23 cellular contexts compared by ENCODE assay signal in the genomic region with DNA sequence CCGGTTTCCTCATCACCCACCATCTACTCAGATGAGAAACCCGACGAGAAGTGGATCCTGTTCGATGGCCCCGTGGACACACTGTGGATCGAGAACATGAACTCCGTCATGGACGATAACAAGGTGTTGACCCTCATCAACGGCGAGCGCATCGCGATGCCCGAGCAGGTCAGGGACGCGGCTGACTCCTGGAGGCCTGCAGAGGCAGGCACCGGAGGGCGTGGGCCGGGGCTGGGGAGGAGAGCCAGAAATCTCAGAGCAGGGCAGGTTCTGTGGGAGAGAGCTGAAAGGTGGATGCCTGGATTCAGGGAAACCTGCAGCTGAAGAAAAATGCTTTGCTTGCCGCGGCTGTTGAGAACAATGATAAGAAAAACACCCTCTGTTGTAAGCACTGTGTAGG. TPM values are rescaled to one million over a fixed set of nuclear protein-coding genes. Genes with fewer than 3 reads are reported as not detected.
DNase-seq lines count a peak whose midpoint lies in the region; ATAC-seq and TF ChIP-seq lines count a peak whose summit lies in the region.
"Had no signal": no experiment of that assay in that cellular context is flagged by ENCODE, and none has a peak within 500 bp of the region (broad histone marks: within the 10 kb centered on the region; RNA-seq: fewer than 3 reads in every experiment).

No MANE protein-coding gene starts in this region.

- H3K4me2 ChIP-seq in GM23338 (no peak overlapping the region), neural progenitor cell (no peak overlapping the region)
- H3K4me2 ChIP-seq: A549; BLaER1 treated with 17β-estradiol and CSF1 and Interleukin-3, amounts not matched to agents 10 nM and 100 nM had no signal

- H4K20me1 ChIP-seq in GM23338 (replicated peaks; ENCODE audit: insufficient read depth) (no peaks in the 10 kb centered on the region), neural progenitor cell (ENCODE audit: low read depth) (no peaks in the 10 kb centered on the region)

- H3K36me3 Mint-ChIP-seq in GM23338 (ENCODE audit: low read depth), result no peaks in the 10 kb centered on the region
- no peaks in the 10 kb centered on the region for H3K36me3 Mint-ChIP-seq in neural progenitor cell
- no peaks in the 10 kb centered on the region for H3K36me3 Mint-ChIP-seq in stimulated activated memory B cell treated with anti-CD40 and anti-IgM and Interleukin-4, amounts not matched to agents 10 μg/mL and 1 μg/mL and 100 μg/mL, for 72 hours
- no peaks in the 10 kb centered on the region for H3K36me3 Mint-ChIP-seq in activated T-helper 17 cell treated with anti-CD3 and anti-CD28 coated beads, Interleukin-2, amount 50 U/mL, for 72 hours (ENCODE audit: low read depth)
- no peaks in the 10 kb centered on the region for H3K36me3 Mint-ChIP-seq in CD8-positive, alpha-beta memory T cell
- H3K36me3 Mint-ChIP-seq: CD14-positive monocyte had no signal

- DNase-seq in GM23338 (ENCODE audit: low spot score), result no peak
- DNase-seq in neural progenitor cell (ENCODE audit: low spot score), result no peak
- no peak for DNase-seq in CD8-positive, alpha-beta memory T cell
- no peak for DNase-seq in NCI-H1694 (lab: John Stamatoyannopoulos, UW)
- DNase-seq: 8988T; ACHN; AML-193; BE2C; Calu3; CD4-positive, alpha-beta T cell; COR-L47; DMS53; DMS79 treated with DMSO at 0.1 percent for 48 hours; GF-D8; GM23248; H9 had no signal

- no peaks in the 10 kb centered on the region for H3K9me3 Mint-ChIP-seq in GM23338
- no peaks in the 10 kb centered on the region for H3K9me3 Mint-ChIP-seq in neural progenitor cell
- H3K9me3 Mint-ChIP-seq in stimulated activated memory B cell treated with anti-CD40 and anti-IgM and Interleukin-4, amounts not matched to agents 10 μg/mL and 1 μg/mL and 100 μg/mL, for 72 hours, result no peaks in the 10 kb centered on the region
- H3K9me3 Mint-ChIP-seq in activated T-helper 17 cell treated with anti-CD3 and anti-CD28 coated beads, Interleukin-2, amount 50 U/mL, for 72 hours, result no peaks in the 10 kb centered on the region
- no peaks in the 10 kb centered on the region for H3K9me3 Mint-ChIP-seq in CD8-positive, alpha-beta memory T cell
- H3K9me3 Mint-ChIP-seq: CD14-positive monocyte; CD4-positive, alpha-beta T cell; H9 had no signal

- no peaks in the 10 kb centered on the region for H3K9me3 ChIP-seq in neural progenitor cell (ENCODE audit: low read depth)
- no peaks in the 10 kb centered on the region for H3K9me3 ChIP-seq in CD8-positive, alpha-beta memory T cell (ENCODE audit: low read length)
- H3K9me3 ChIP-seq: A549; BE2C; BLaER1 treated with 17β-estradiol and CSF1 and Interleukin-3, amounts not matched to agents 10 nM and 100 nM had no signal

- H3K27me3 Mint-ChIP-seq in GM23338 (ENCODE audit: insufficient read depth, low read depth, poor library complexity) (peaks cover 7% of the 10 kb centered on the region), neural progenitor cell (ENCODE audit: insufficient read depth, low read depth) (peaks cover 7% of the 10 kb centered on the region)
- peaks cover 24% of the 10 kb centered on the region for H3K27me3 Mint-ChIP-seq in stimulated activated memory B cell treated with anti-CD40 and anti-IgM and Interleukin-4, amounts not matched to agents 10 μg/mL and 1 μg/mL and 100 μg/mL, for 72 hours
- H3K27me3 Mint-ChIP-seq in activated T-helper 17 cell treated with anti-CD3 and anti-CD28 coated beads, Interleukin-2, amount 50 U/mL, for 72 hours, result peaks cover 7% of the 10 kb centered on the region
- H3K27me3 Mint-ChIP-seq in CD8-positive, alpha-beta memory T cell, result peaks cover 6% of the 10 kb centered on the region in 2 donors
- H3K27me3 Mint-ChIP-seq: CD4-positive, alpha-beta T cell had no signal

- no peaks in the 10 kb centered on the region for H3K9me2 ChIP-seq in GM23338 (ENCODE audit: insufficient read depth)

- CTCF ChIA-PET in CD8-positive, alpha-beta memory T cell (lab: Charles Lee), result no interaction called here

- H3K79me2 ChIP-seq in GM23338 (replicated peaks; ENCODE audit: insufficient read depth) (no peaks in the 10 kb centered on the region), neural progenitor cell (ENCODE audit: low read depth) (no peaks in the 10 kb centered on the region)

- no peaks in the 10 kb centered on the region for H3K27me3 ChIP-seq in GM23338 (ENCODE audit: insufficient read depth)
- H3K27me3 ChIP-seq in neural progenitor cell, result no peaks in the 10 kb centered on the region
- H3K27me3 ChIP-seq in CD8-positive, alpha-beta memory T cell (ENCODE audit: insufficient read depth, low read length, poor library complexity, severe bottlenecking), result no peaks in the 10 kb centered on the region
- H3K27me3 ChIP-seq: BE2C; BLaER1 treated with 17β-estradiol and CSF1 and Interleukin-3, amounts not matched to agents 10 nM and 100 nM had no signal

- no peak overlapping the region for H3K9ac ChIP-seq in neural progenitor cell
- H3K9ac ChIP-seq: BLaER1 treated with 17β-estradiol and CSF1 and Interleukin-3, amounts not matched to agents 10 nM and 100 nM; GM23248 had no signal

- H3K27ac ChIP-seq in GM23338 (ENCODE audit: low read depth), result no peak overlapping the region
- H3K27ac ChIP-seq in neural progenitor cell, result no peak overlapping the region
- no peak overlapping the region for H3K27ac ChIP-seq in CD8-positive, alpha-beta memory T cell (ENCODE audit: low read depth, low read length)
- H3K27ac ChIP-seq: A549; BLaER1 treated with 17β-estradiol and CSF1 and Interleukin-3, amounts not matched to agents 10 nM and 100 nM; GM23248 had no signal

- ATAC-seq in GM23338 (peak; percentile 28; the same call in 1 of the 3 replicates), esophagus mucosa (peak; percentile 70)
- peak; percentile 34 for ATAC-seq in stimulated activated memory B cell treated with anti-CD40 and anti-IgM and Interleukin-4, amounts not matched to agents 10 μg/mL and 1 μg/mL and 100 μg/mL, for 72 hours
- ATAC-seq in activated T-helper 17 cell treated with anti-CD3 and anti-CD28 coated beads, Interleukin-2, amount 50 U/mL, for 72 hours (replicated peaks), result no peak
- ATAC-seq: HCT116 had no signal

- H3K4me3 ChIP-seq in GM23338 (no peak overlapping the region), neural progenitor cell (no peak overlapping the region)
- H3K4me3 ChIP-seq in CD8-positive, alpha-beta memory T cell (ENCODE audit: low read length), result no peak overlapping the region
- H3K4me3 ChIP-seq: A549; BLaER1 treated with 17β-estradiol and CSF1 and Interleukin-3, amounts not matched to agents 10 nM and 100 nM; GM23248 had no signal

- H3K4me3 Mint-ChIP-seq in GM23338 (no peak overlapping the region), neural progenitor cell (no peak overlapping the region)
- no peak overlapping the region for H3K4me3 Mint-ChIP-seq in stimulated activated memory B cell treated with anti-CD40 and anti-IgM and Interleukin-4, amounts not matched to agents 10 μg/mL and 1 μg/mL and 100 μg/mL, for 72 hours
- no peak overlapping the region for H3K4me3 Mint-ChIP-seq in activated T-helper 17 cell treated with anti-CD3 and anti-CD28 coated beads, Interleukin-2, amount 50 U/mL, for 72 hours
- H3K4me3 Mint-ChIP-seq in CD8-positive, alpha-beta memory T cell, result no peak overlapping the region
- H3K4me3 Mint-ChIP-seq: CD14-positive monocyte; CD4-positive, alpha-beta T cell had no signal

- H3F3A ChIP-seq in GM23338 (replicated peaks; ENCODE audit: low read depth), result no peaks in the 10 kb centered on the region
- H3F3A ChIP-seq in neural progenitor cell (ENCODE audit: low read depth), result no peaks in the 10 kb centered on the region

- H2AFZ ChIP-seq in GM23338, result peak overlapping the region; percentile 32
- H2AFZ ChIP-seq in neural progenitor cell (replicated peaks), result peak overlapping the region; percentile 34
- H2AFZ ChIP-seq: GM23248 had no signal

- POLR2A ChIA-PET in CD8-positive, alpha-beta memory T cell (lab: Charles Lee), result no interaction called here

- no peaks in the 10 kb centered on the region for H3K36me3 ChIP-seq in GM23338 (ENCODE audit: insufficient read depth)
- H3K36me3 ChIP-seq in neural progenitor cell, result no peaks in the 10 kb centered on the region
- no peaks in the 10 kb centered on the region for H3K36me3 ChIP-seq in CD8-positive, alpha-beta memory T cell (ENCODE audit: insufficient read depth, low read length)
- H3K36me3 ChIP-seq: BE2C; BLaER1 treated with 17β-estradiol and CSF1 and Interleukin-3, amounts not matched to agents 10 nM and 100 nM had no signal

- H3K4me1 ChIP-seq in GM23338 (ENCODE audit: insufficient read depth), result no peaks in the 10 kb centered on the region
- H3K4me1 ChIP-seq in neural progenitor cell, result no peaks in the 10 kb centered on the region
- H3K4me1 ChIP-seq in CD8-positive, alpha-beta memory T cell (ENCODE audit: insufficient read depth, low read length), result no peaks in the 10 kb centered on the region
- H3K4me1 ChIP-seq: A549, BE2C had no signal

- H3K4me1 Mint-ChIP-seq in GM23338 (no peaks in the 10 kb centered on the region), neural progenitor cell (peaks cover 2% of the 10 kb centered on the region)
- no peaks in the 10 kb centered on the region for H3K4me1 Mint-ChIP-seq in stimulated activated memory B cell treated with anti-CD40 and anti-IgM and Interleukin-4, amounts not matched to agents 10 μg/mL and 1 μg/mL and 100 μg/mL, for 72 hours
- H3K4me1 Mint-ChIP-seq in activated T-helper 17 cell treated with anti-CD3 and anti-CD28 coated beads, Interleukin-2, amount 50 U/mL, for 72 hours, result no peaks in the 10 kb centered on the region
- no peaks in the 10 kb centered on the region for H3K4me1 Mint-ChIP-seq in CD8-positive, alpha-beta memory T cell
- H3K4me1 Mint-ChIP-seq: CD14-positive monocyte, H9 had no signal

- H3K27ac Mint-ChIP-seq in GM23338 (no peak overlapping the region), neural progenitor cell (no peak overlapping the region)
- no peak overlapping the region for H3K27ac Mint-ChIP-seq in stimulated activated memory B cell treated with anti-CD40 and anti-IgM and Interleukin-4, amounts not matched to agents 10 μg/mL and 1 μg/mL and 100 μg/mL, for 72 hours
- H3K27ac Mint-ChIP-seq in activated T-helper 17 cell treated with anti-CD3 and anti-CD28 coated beads, Interleukin-2, amount 50 U/mL, for 72 hours, result no peak overlapping the region
- no peak overlapping the region for H3K27ac Mint-ChIP-seq in CD8-positive, alpha-beta memory T cell
- H3K27ac Mint-ChIP-seq: CD14-positive monocyte; CD4-positive, alpha-beta T cell had no signal

- TF ChIP-seq CTCF in GM23338 (conservative IDR thresholded peaks at IDR 0.05; ENCODE audit: low read depth in 2 of 2), result no peak
- TF ChIP-seq CTCF in neural progenitor cell (IDR thresholded peaks at IDR 0.05), result no peak

TF ChIP-seq in GM23338, 12 proteins besides CTCF, POLR2A, EP300 and RAD21 (continues in another document):
- no peak for TF ChIP-seq STAT1 (IDR thresholded peaks at IDR 0.05; ENCODE audit: unreplicated experiment)
- no peak for TF ChIP-seq EZH2phosphoT487 (IDR thresholded peaks at IDR 0.05; ENCODE audit: unreplicated experiment)

RNA-seq across cellular contexts. Expression of gene KDM6B, which starts 47.2 kb away (rescaled TPM):
- total RNA-seq in GM23338 (2014; rRNA removed; shearing (Covaris generic)), result 1.4 and 1.8 TPM in 2 replicates
- 1.1 and 1.4 TPM in 2 replicates for polyA plus RNA-seq in GM23338 (2016; fragmentation: Nextera tagmentation; extraction: Ambion mirVana)
- total RNA-seq in esophagus mucosa (16.7 TPM), neural progenitor cell (ENCODE audit: low replicate concordance) (6.8 and 12.3 TPM in 2 replicates)
- 10 to 100 TPM; 33.7 to 93.3 TPM for total RNA-seq in activated T-helper 17 cell treated with anti-CD3 and anti-CD28 coated beads, Interleukin-2, amount 50 U/mL, for 72 hours
- 10 to 100 TPM; 84.2 to 89.7 TPM for total RNA-seq in CD8-positive, alpha-beta memory T cell
- polyA plus RNA-seq in CD8-positive, alpha-beta memory T cell, result 1.2 TPM
